Comparison of ENCODE assay signal across 1 cellular context in genomic region chr2:75549401-75550253, GRCh38.
TF ChIP-seq lines count a peak whose summit lies in the region.

No MANE protein-coding gene starts in this region.

TF ChIP-seq in HepG2, 621 proteins besides CTCF, POLR2A, EP300 and RAD21 (continued from another document and continues in another):
- TF ChIP-seq ZBTB46 (CRISPR knock-in tag; IDR thresholded peaks at IDR 0.05; ENCODE audit: borderline replicate concordance) (no peak), PRDM15 (CRISPR knock-in tag; IDR thresholded peaks at IDR 0.05) (no peak), MXD1 (CRISPR knock-in tag; IDR thresholded peaks at IDR 0.05) (no peak), ZNF331 (CRISPR knock-in tag; IDR thresholded peaks at IDR 0.05) (0 out of 2 replicates have a peak, but pooled peaks have one; percentile 13), ZNF674 (CRISPR knock-in tag; IDR thresholded peaks at IDR 0.05; ENCODE audit: low read depth) (no peak), FOXO1 (CRISPR knock-in tag; IDR thresholded peaks at IDR 0.05) (no peak), PAXIP1 (CRISPR knock-in tag; conservative IDR thresholded peaks at IDR 0.05) (peak; percentile 38; the same call in 1 of the 2 replicates), SIN3A (IDR thresholded peaks at IDR 0.05; ENCODE audit: borderline replicate concordance, low read depth, low read length) (no peak), KLF6 (CRISPR knock-in tag; IDR thresholded peaks at IDR 0.05) (no peak), DPF2 (CRISPR knock-in tag; IDR thresholded peaks at IDR 0.05; ENCODE audit: borderline replicate concordance, low read depth) (0 out of 2 replicates have a peak, but pooled peaks have one; percentile 11), MZF1 (CRISPR knock-in tag; IDR thresholded peaks at IDR 0.05; ENCODE audit: borderline replicate concordance) (no peak), YY1 (IDR thresholded peaks at IDR 0.05; ENCODE audit: insufficient read depth, insufficient replicate concordance, low read depth, low read length) (no peak), KMT2A (CRISPR knock-in tag; IDR thresholded peaks at IDR 0.05) (no peak), ARNTL (CRISPR knock-in tag; IDR thresholded peaks at IDR 0.05) (no peak), TAF15 (IDR thresholded peaks at IDR 0.05; ENCODE audit: low read depth, low read length, poor library complexity, severe bottlenecking) (no peak), ZBTB40 (IDR thresholded peaks at IDR 0.05) (no peak), ZBTB40 (CRISPR knock-in tag; IDR thresholded peaks at IDR 0.05) (no peak), ZHX2 (IDR thresholded peaks at IDR 0.05; ENCODE audit: low read depth) (no peak), ZHX2 (CRISPR knock-in tag; IDR thresholded peaks at IDR 0.05; ENCODE audit: borderline replicate concordance) (no peak), IKZF5 (CRISPR knock-in tag; IDR thresholded peaks at IDR 0.05) (no peak), MBNL3 (CRISPR knock-in tag; conservative IDR thresholded peaks at IDR 0.05) (no peak), ZNF792 (CRISPR knock-in tag; IDR thresholded peaks at IDR 0.05) (no peak), ZMAT5 (CRISPR knock-in tag; IDR thresholded peaks at IDR 0.05; ENCODE audit: borderline replicate concordance, low read depth) (no peak), ATAD3A (CRISPR knock-in tag; IDR thresholded peaks at IDR 0.05) (no peak)
